21 cellular contexts compared by ENCODE assay signal in genomic region chr2:173271825-173272224, GRCh38.
A peak's percentile ranks its signal among the peaks of the same experiment; 100 is the strongest.
DNase-seq lines count a peak whose midpoint lies in the region; ATAC-seq and TF ChIP-seq lines count a peak whose summit lies in the region.
"Had no signal": no experiment of that assay in that cellular context is flagged by ENCODE, and none has a peak within 500 bp of the region (broad histone marks: within the 10 kb centered on the region; RNA-seq: fewer than 3 reads in every experiment).

No MANE protein-coding gene starts in this region.

- TF ChIP-seq CTCF in RWPE2 (IDR thresholded peaks at IDR 0.05; ENCODE audit: poor library complexity, severe bottlenecking): no peak
- TF ChIP-seq CTCF in fibroblast of pulmonary artery (IDR thresholded peaks at IDR 0.05; ENCODE audit: low read length, missing control alignments): no peak

- peaks cover 8% of the 10 kb centered on the region for H3K4me1 ChIP-seq in RWPE2 (ENCODE audit: insufficient read depth, poor library complexity, severe bottlenecking)
- H3K4me1 ChIP-seq: BE2C, Caco-2 had no signal

- peaks cover 8% of the 10 kb centered on the region; the same call in 1 of the 2 replicates for H3K36me3 ChIP-seq in RWPE2 (ENCODE audit: low read depth)
- H3K36me3 ChIP-seq: BE2C had no signal

- no peaks in the 10 kb centered on the region for H3K9me3 ChIP-seq in RWPE2 (ENCODE audit: severe bottlenecking)
- H3K9me3 ChIP-seq: BE2C had no signal

- H3K27ac Mint-ChIP-seq in stimulated activated effector memory CD8-positive, alpha-beta T cell treated with anti-CD3 and anti-CD28 coated beads, Interleukin-12 subunit alpha, Interleukin-12 subunit beta, amount 100 ng/mL, for 72 hours: no peak overlapping the region
- H3K27ac Mint-ChIP-seq: activated CD4-positive, alpha-beta T cell treated with anti-CD3 and anti-CD28 coated beads for 36 hours; activated CD8-positive, alpha-beta memory T cell treated with anti-CD3 and anti-CD28 coated beads, Interleukin-2, amount 10 ng/mL, durations not matched to agents 7 days and 5 days; activated naive CD8-positive, alpha-beta T cell; activated T-helper 17 cell treated with anti-CD3 and anti-CD28 coated beads, Interleukin-2, amount 50 U/mL, for 72 hours; T-cell had no signal

- DNase-seq in HT-29 (ENCODE audit: low spot score): peak; percentile 58
- DNase-seq in RWPE2 (ENCODE audit: low spot score): no peak
- peak; percentile 41 for DNase-seq in fibroblast of pulmonary artery (ENCODE audit: low read depth)
- DNase-seq in stimulated activated effector memory CD8-positive, alpha-beta T cell treated with anti-CD3 and anti-CD28 coated beads, Interleukin-12 subunit alpha, Interleukin-12 subunit beta, amount 100 ng/mL, for 72 hours (ENCODE audit: low spot score in 2 of 2): no peak
- DNase-seq in NCI-H510A treated with DMSO at 0.1 percent for 48 hours (lab: John Stamatoyannopoulos, UW): no peak
- DNase-seq: activated CD4-positive, alpha-beta T cell treated with anti-CD3 and anti-CD28 coated beads for 36 hours; activated CD8-positive, alpha-beta memory T cell treated with anti-CD3 and anti-CD28 coated beads, Interleukin-2, amount 10 ng/mL, durations not matched to agents 7 days and 5 days; BE2C; Caco-2; GOT3; NCI-H2171; occipital lobe; SHP77; stimulated activated CD8-positive, alpha-beta memory T cell treated with anti-CD3 and anti-CD28 coated beads, Interleukin-4, amount 100 ng/mL, for 48 hours; substantia nigra; T-cell had no signal

- peaks cover 8% of the 10 kb centered on the region for H3K4me1 Mint-ChIP-seq in stimulated activated effector memory CD8-positive, alpha-beta T cell treated with anti-CD3 and anti-CD28 coated beads, Interleukin-12 subunit alpha, Interleukin-12 subunit beta, amount 100 ng/mL, for 72 hours
- H3K4me1 Mint-ChIP-seq: activated CD4-positive, alpha-beta T cell treated with anti-CD3 and anti-CD28 coated beads for 36 hours; activated CD8-positive, alpha-beta memory T cell treated with anti-CD3 and anti-CD28 coated beads, Interleukin-2, amount 10 ng/mL, durations not matched to agents 7 days and 5 days; activated T-helper 17 cell treated with anti-CD3 and anti-CD28 coated beads, Interleukin-2, amount 50 U/mL, for 72 hours; T-cell had no signal

- H3K9me3 Mint-ChIP-seq in stimulated activated effector memory CD8-positive, alpha-beta T cell treated with anti-CD3 and anti-CD28 coated beads, Interleukin-12 subunit alpha, Interleukin-12 subunit beta, amount 100 ng/mL, for 72 hours: no peaks in the 10 kb centered on the region
- H3K9me3 Mint-ChIP-seq: activated T-helper 17 cell treated with anti-CD3 and anti-CD28 coated beads, Interleukin-2, amount 50 U/mL, for 72 hours had no signal

- no peak overlapping the region for H3K27ac ChIP-seq in RWPE2 (ENCODE audit: poor library complexity, severe bottlenecking)
- H3K27ac ChIP-seq: coronary artery had no signal

- H3K27me3 ChIP-seq in RWPE2 (ENCODE audit: insufficient read depth, poor library complexity, severe bottlenecking): no peaks in the 10 kb centered on the region
- H3K27me3 ChIP-seq: BE2C had no signal

- H3K4me3 ChIP-seq in RWPE2 (ENCODE audit: severe bottlenecking): no peak overlapping the region
- no peak overlapping the region for H3K4me3 ChIP-seq in fibroblast of pulmonary artery (replicated peaks; ENCODE audit: low read depth, low read length)
- H3K4me3 ChIP-seq: coronary artery had no signal

- peak; percentile 92 for ATAC-seq in RWPE2 (ENCODE audit: low read depth)
- ATAC-seq in stimulated activated effector memory CD8-positive, alpha-beta T cell treated with anti-CD3 and anti-CD28 coated beads, Interleukin-12 subunit alpha, Interleukin-12 subunit beta, amount 100 ng/mL, for 72 hours: peak; percentile 19
- no peak for ATAC-seq in GM21447 (IDR thresholded peaks at IDR 0.05; ENCODE audit: unreplicated experiment)
- no peak for ATAC-seq in GM18519 (IDR thresholded peaks at IDR 0.05; ENCODE audit: low FRiP score, unreplicated experiment)
- ATAC-seq: activated CD4-positive, alpha-beta T cell treated with anti-CD3 and anti-CD28 coated beads for 36 hours; activated CD8-positive, alpha-beta memory T cell treated with anti-CD3 and anti-CD28 coated beads, Interleukin-2, amount 10 ng/mL, durations not matched to agents 7 days and 5 days; T-cell had no signal

- H3K4me3 Mint-ChIP-seq in stimulated activated effector memory CD8-positive, alpha-beta T cell treated with anti-CD3 and anti-CD28 coated beads, Interleukin-12 subunit alpha, Interleukin-12 subunit beta, amount 100 ng/mL, for 72 hours: no peak overlapping the region
- H3K4me3 Mint-ChIP-seq: activated CD4-positive, alpha-beta T cell treated with anti-CD3 and anti-CD28 coated beads for 36 hours; activated CD8-positive, alpha-beta memory T cell treated with anti-CD3 and anti-CD28 coated beads, Interleukin-2, amount 10 ng/mL, durations not matched to agents 7 days and 5 days; activated naive CD8-positive, alpha-beta T cell; activated T-helper 17 cell treated with anti-CD3 and anti-CD28 coated beads, Interleukin-2, amount 50 U/mL, for 72 hours; T-cell had no signal

- no peaks in the 10 kb centered on the region for H3K36me3 Mint-ChIP-seq in stimulated activated effector memory CD8-positive, alpha-beta T cell treated with anti-CD3 and anti-CD28 coated beads, Interleukin-12 subunit alpha, Interleukin-12 subunit beta, amount 100 ng/mL, for 72 hours
- H3K36me3 Mint-ChIP-seq: activated naive CD8-positive, alpha-beta T cell; T-cell had no signal

Comparison
In these comparisons a context has a peak if more than half of its experiments do, and no peak if none do; other contexts are left out.
1. DNase-seq: peak in HT-29 (single experiment) and fibroblast of pulmonary artery (single experiment); none in RWPE2 (single experiment), stimulated activated effector memory CD8-positive, alpha-beta T cell treated with anti-CD3 and anti-CD28 coated beads, Interleukin-12 subunit alpha, Interleukin-12 subunit beta, amount 100 ng/mL, for 72 hours (0 of 2) and NCI-H510A treated with DMSO at 0.1 percent for 48 hours (single experiment).
2. ATAC-seq: peak in RWPE2 (single experiment) and stimulated activated effector memory CD8-positive, alpha-beta T cell treated with anti-CD3 and anti-CD28 coated beads, Interleukin-12 subunit alpha, Interleukin-12 subunit beta, amount 100 ng/mL, for 72 hours (single experiment); none in GM21447 (single experiment) and GM18519 (single experiment).